32 cellular contexts compared by ENCODE assay signal in genomic region chr7:134028853-134029252, GRCh38.
"Had no signal": no experiment of that assay in that cellular context is flagged by ENCODE, and none has a peak within 500 bp of the region (broad histone marks: within the 10 kb centered on the region; RNA-seq: fewer than 3 reads in every experiment).

No MANE protein-coding gene starts in this region.

- H3K4me3 Mint-ChIP-seq: activated CD4-positive, alpha-beta T cell treated with anti-CD3 and anti-CD28 coated beads for 36 hours; activated CD8-positive, alpha-beta memory T cell treated with anti-CD3 and anti-CD28 coated beads, Interleukin-2, amount 10 ng/mL, durations not matched to agents 7 days and 5 days; activated CD8-positive, alpha-beta T cell treated with anti-CD3 and anti-CD28 coated beads, Interleukin-2, amount 10 ng/mL, durations not matched to agents 7 days and 5 days; immature natural killer cell; naive thymus-derived CD4-positive, alpha-beta T cell; neural crest cell; stimulated activated naive CD8-positive, alpha-beta T cell treated with anti-CD3 and anti-CD28 coated beads, Interleukin-15, Interleukin-2, amounts not matched to agents 100 ng/mL and 50 ng/mL, for 24 hours; T-cell; T-helper 2 cell treated with Interferon-gamma antibody and Interleukin-4, amounts not matched to agents 5 μg/mL and 100 μg/mL, for 36 hours had no signal

- H3K27ac ChIP-seq: body of pancreas, colonic mucosa, gastroesophageal sphincter, hepatocyte, pancreas, prostate gland, skin epidermis, thoracic aorta, vagina had no signal

- H3K36me3 ChIP-seq: colonic mucosa, gastroesophageal sphincter, pancreas, prostate gland, thoracic aorta, vagina had no signal

- H3K27ac Mint-ChIP-seq: activated CD4-positive, alpha-beta T cell treated with anti-CD3 and anti-CD28 coated beads for 36 hours; activated CD8-positive, alpha-beta memory T cell treated with anti-CD3 and anti-CD28 coated beads, Interleukin-2, amount 10 ng/mL, durations not matched to agents 7 days and 5 days; activated CD8-positive, alpha-beta T cell treated with anti-CD3 and anti-CD28 coated beads, Interleukin-2, amount 10 ng/mL, durations not matched to agents 7 days and 5 days; activated naive CD4-positive, alpha-beta T cell treated with anti-CD3 and anti-CD28 coated beads, Interleukin-2, amount 50 U/mL, for 72 hours; naive thymus-derived CD4-positive, alpha-beta T cell; stimulated activated naive CD8-positive, alpha-beta T cell treated with anti-CD3 and anti-CD28 coated beads, Interleukin-15, Interleukin-2, amounts not matched to agents 100 ng/mL and 50 ng/mL, for 24 hours; T-cell; T-helper 2 cell treated with Interferon-gamma antibody and Interleukin-4, amounts not matched to agents 5 μg/mL and 100 μg/mL, for 36 hours had no signal

- H3K4me1 ChIP-seq: colonic mucosa, pancreas, prostate gland, vagina had no signal

- H2AFZ ChIP-seq: hepatocyte had no signal

- H3K9me3 Mint-ChIP-seq: immature natural killer cell; stimulated activated naive CD8-positive, alpha-beta T cell treated with anti-CD3 and anti-CD28 coated beads, Interleukin-15, Interleukin-2, amounts not matched to agents 100 ng/mL and 50 ng/mL, for 24 hours; T-cell; T-helper 2 cell treated with Interferon-gamma antibody and Interleukin-4, amounts not matched to agents 5 μg/mL and 100 μg/mL, for 36 hours had no signal

- H3K36me3 Mint-ChIP-seq: activated CD8-positive, alpha-beta memory T cell treated with anti-CD3 and anti-CD28 coated beads, Interleukin-2, amount 10 ng/mL, durations not matched to agents 7 days and 5 days had no signal

- H3K9me3 ChIP-seq: colonic mucosa, gastroesophageal sphincter, pancreas, prostate gland, thoracic aorta, vagina had no signal

- H3K27me3 Mint-ChIP-seq: activated CD4-positive, alpha-beta T cell treated with anti-CD3 and anti-CD28 coated beads for 36 hours; activated CD8-positive, alpha-beta memory T cell treated with anti-CD3 and anti-CD28 coated beads, Interleukin-2, amount 10 ng/mL, durations not matched to agents 7 days and 5 days; naive thymus-derived CD4-positive, alpha-beta T cell; stimulated activated naive CD8-positive, alpha-beta T cell treated with anti-CD3 and anti-CD28 coated beads, Interleukin-15, Interleukin-2, amounts not matched to agents 100 ng/mL and 50 ng/mL, for 24 hours; T-cell had no signal

- FAIRE-seq: pancreas had no signal

- H3K79me2 ChIP-seq: hepatocyte had no signal

- DNase-seq: activated CD4-positive, alpha-beta T cell treated with anti-CD3 and anti-CD28 coated beads for 36 hours; activated CD4-positive, CD25-positive, alpha-beta regulatory T cell; activated CD8-positive, alpha-beta memory T cell treated with anti-CD3 and anti-CD28 coated beads, Interleukin-2, amount 10 ng/mL, durations not matched to agents 7 days and 5 days; activated CD8-positive, alpha-beta T cell treated with anti-CD3 and anti-CD28 coated beads, Interleukin-2, amount 10 ng/mL, durations not matched to agents 7 days and 5 days; activated naive CD4-positive, alpha-beta T cell; activated T-cell treated with anti-CD3 and anti-CD28 coated beads, Interleukin-2, amount 50 U/mL, for 48 hours; aorta; body of pancreas; cerebellar nuclear complex; colonic mucosa; effector memory CD4-positive, alpha-beta T cell; immature natural killer cell; midbrain; naive thymus-derived CD4-positive, alpha-beta T cell; nucleus accumbens; pancreas; retina; stimulated activated CD4-positive, alpha-beta T cell treated with anti-CD3 and anti-CD28 coated beads, Interleukin-12 subunit alpha, Interleukin-12 subunit beta, amount 100 ng/mL, for 4 hours; stimulated activated CD4-positive, alpha-beta T cell treated with anti-CD3 and anti-CD28 coated beads, Interleukin-4, amount 100 ng/mL, for 1 hour; T-cell; trophoblast cell had no signal

- H3K4me2 ChIP-seq: hepatocyte had no signal

- H3K4me1 Mint-ChIP-seq: activated CD8-positive, alpha-beta memory T cell treated with anti-CD3 and anti-CD28 coated beads, Interleukin-2, amount 10 ng/mL, durations not matched to agents 7 days and 5 days; neural crest cell had no signal

- H3K4me3 ChIP-seq: body of pancreas, colonic mucosa, gastroesophageal sphincter, hepatocyte, pancreas, prostate gland, skin epidermis, thoracic aorta, vagina had no signal

- ATAC-seq: activated CD4-positive, alpha-beta T cell treated with anti-CD3 and anti-CD28 coated beads for 36 hours; activated CD8-positive, alpha-beta memory T cell treated with anti-CD3 and anti-CD28 coated beads, Interleukin-2, amount 10 ng/mL, durations not matched to agents 7 days and 5 days; activated CD8-positive, alpha-beta T cell treated with anti-CD3 and anti-CD28 coated beads, Interleukin-2, amount 10 ng/mL, durations not matched to agents 7 days and 5 days; activated naive CD4-positive, alpha-beta T cell treated with anti-CD3 and anti-CD28 coated beads, Interleukin-2, amount 50 U/mL, for 72 hours; body of pancreas; gastroesophageal sphincter; naive thymus-derived CD4-positive, alpha-beta T cell; pancreas; sciatic nerve; T-cell had no signal

- H3K27me3 ChIP-seq: body of pancreas, colonic mucosa, gastroesophageal sphincter, hepatocyte, pancreas, vagina had no signal
